ENCODE assay signal across 14 cellular contexts in the genomic region with DNA sequence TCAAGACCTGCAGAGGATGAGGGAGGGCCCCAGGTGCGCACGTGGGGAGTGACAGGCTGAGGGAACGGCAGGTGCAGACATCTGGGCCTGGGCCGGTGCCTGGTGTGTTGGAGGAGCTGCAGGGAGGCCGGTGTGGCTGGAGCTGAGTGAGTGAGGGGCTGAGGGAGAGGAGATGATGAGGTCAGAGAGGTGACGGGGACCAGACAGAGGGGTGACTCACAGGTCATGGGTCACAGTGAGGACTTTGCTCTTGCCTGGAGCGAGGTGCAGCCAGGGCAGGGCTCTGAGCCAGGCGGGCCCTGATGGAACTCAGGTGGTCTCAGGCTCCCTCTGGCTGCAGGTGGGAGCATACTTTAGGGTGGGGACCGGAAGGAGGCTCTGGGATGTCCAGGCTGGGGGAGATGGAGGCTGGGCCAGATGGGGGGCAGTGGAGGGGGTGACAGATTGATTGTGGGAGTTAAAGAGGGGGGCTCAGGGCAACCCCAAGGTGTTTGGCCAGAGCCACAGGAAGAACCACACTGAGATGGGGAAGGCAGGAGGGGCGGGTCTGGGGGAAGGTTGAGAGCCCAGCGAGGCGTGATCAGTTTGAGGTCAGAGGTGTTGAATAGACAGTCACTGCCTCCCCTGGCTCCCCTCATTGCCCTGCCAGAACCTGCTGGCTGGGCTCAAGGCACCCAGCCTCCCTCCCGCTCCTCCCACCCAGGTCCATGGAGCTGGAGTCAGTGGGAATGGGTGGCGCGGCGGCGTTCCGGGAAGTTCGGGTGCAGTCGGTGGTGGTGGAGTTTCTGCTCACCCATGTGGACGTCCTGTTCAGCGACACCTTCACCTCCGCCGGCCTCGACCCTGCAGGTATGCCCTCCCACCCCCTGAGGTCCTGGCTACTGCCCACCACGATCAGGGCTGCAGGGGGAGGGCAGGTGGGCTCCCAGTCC. TPM values are rescaled to one million over a fixed set of nuclear protein-coding genes. Genes with fewer than 3 reads are reported as not detected.
DNase-seq lines count a peak whose midpoint lies in the region; ATAC-seq lines count a peak whose summit lies in the region.
"Had no signal": no experiment of that assay in that cellular context is flagged by ENCODE, and none has a peak within 500 bp of the region (broad histone marks: within the 10 kb centered on the region; RNA-seq: fewer than 3 reads in every experiment).

No MANE protein-coding gene starts in this region.

- peak overlapping the region; percentile 37 for H2BK15ac ChIP-seq in neuronal stem cell (ENCODE audit: low read length)

- no peak overlapping the region for H3K4ac ChIP-seq in neuronal stem cell (ENCODE audit: low read length)

- H2BK120ac ChIP-seq in neuronal stem cell (ENCODE audit: low read depth, low read length) = no peak overlapping the region

- H2AK5ac ChIP-seq in neuronal stem cell (ENCODE audit: low read depth, low read length) = peak overlapping the region; percentile 88

- DNase-seq in activated CD4-positive, alpha-beta T cell treated with anti-CD3 and anti-CD28 coated beads for 36 hours = no peak
- no peak for DNase-seq in activated CD4-positive, alpha-beta T cell treated with anti-CD3 and anti-CD28 coated beads, Interleukin-2, amount 10 ng/mL, durations not matched to agents 7 days and 5 days
- DNase-seq in neuronal stem cell (ENCODE audit: low spot score) = no peak
- DNase-seq: anterior cingulate cortex; cortex of kidney; midbrain; NCI-H1105; NCI-H446 treated with DMSO at 0.1 percent for 48 hours; stimulated activated CD4-positive, alpha-beta T cell treated with anti-CD3 and anti-CD28 coated beads, Interleukin-15, amount 100 ng/mL, for 24 hours; stimulated activated CD8-positive, alpha-beta memory T cell treated with anti-CD3 and anti-CD28 coated beads, Interleukin-4, amount 100 ng/mL, for 48 hours; upper lobe of right lung had no signal

- H3K9me3 Mint-ChIP-seq in activated CD4-positive, alpha-beta T cell treated with anti-CD3 and anti-CD28 coated beads for 36 hours (ENCODE audit: low read depth) = no peaks in the 10 kb centered on the region
- H3K9me3 Mint-ChIP-seq in activated CD4-positive, alpha-beta T cell treated with anti-CD3 and anti-CD28 coated beads, Interleukin-2, amount 10 ng/mL, durations not matched to agents 7 days and 5 days = no peaks in the 10 kb centered on the region

- H3K18ac ChIP-seq in neuronal stem cell (ENCODE audit: low read length) = peak overlapping the region; percentile 38

- H3K27me3 ChIP-seq in neuronal stem cell (ENCODE audit: control insufficient read depth in 3 of 3, insufficient read depth in 3 of 3, low read depth in 1 of 3, low read length in 3 of 3) = no peaks in the 10 kb centered on the region
- H3K27me3 ChIP-seq: upper lobe of right lung had no signal

- peaks cover 5% of the 10 kb centered on the region for H3K36me3 Mint-ChIP-seq in activated CD4-positive, alpha-beta T cell treated with anti-CD3 and anti-CD28 coated beads for 36 hours (ENCODE audit: low read depth)
- H3K36me3 Mint-ChIP-seq in activated CD4-positive, alpha-beta T cell treated with anti-CD3 and anti-CD28 coated beads, Interleukin-2, amount 10 ng/mL, durations not matched to agents 7 days and 5 days (ENCODE audit: low read depth) = peaks cover 23% of the 10 kb centered on the region

- H3K36me3 ChIP-seq in neuronal stem cell (replicated peaks in 1 of 2; ENCODE audit: control insufficient read depth in 2 of 2, insufficient read depth in 2 of 2, low read length in 2 of 2) = peaks cover 24 to 81% of the 10 kb centered on the region in 2 donors
- H3K36me3 ChIP-seq: upper lobe of right lung had no signal

- POLR2A ChIA-PET in activated CD4-positive, alpha-beta T cell treated with anti-CD3 and anti-CD28 coated beads for 36 hours (lab: Charles Lee) = no interaction called here
- POLR2A ChIA-PET in activated CD4-positive, alpha-beta T cell treated with anti-CD3 and anti-CD28 coated beads, Interleukin-2, amount 10 ng/mL, durations not matched to agents 7 days and 5 days (lab: Charles Lee) = no interaction called here

- no peak overlapping the region for H3K14ac ChIP-seq in neuronal stem cell (ENCODE audit: low read length)

- no CpG with 5 or more reads among the region's 26 CpGs for WGBS in neuronal stem cell (ENCODE audit: extremely low coverage in 2 of 2, insufficient read length in 2 of 2, insufficient replicate concordance in 1 of 2), 2 donors

- H2BK12ac ChIP-seq in neuronal stem cell (ENCODE audit: low read length) = peak overlapping the region; percentile 6

- no peak overlapping the region for H4K8ac ChIP-seq in neuronal stem cell (ENCODE audit: low read depth, low read length)

- peak overlapping the region; percentile 89 for H3K23ac ChIP-seq in neuronal stem cell (ENCODE audit: low read depth, low read length, poor library complexity)

- CTCF ChIA-PET in activated CD4-positive, alpha-beta T cell treated with anti-CD3 and anti-CD28 coated beads for 36 hours (lab: Charles Lee) = no interaction called here
- CTCF ChIA-PET in activated CD4-positive, alpha-beta T cell treated with anti-CD3 and anti-CD28 coated beads, Interleukin-2, amount 10 ng/mL, durations not matched to agents 7 days and 5 days (lab: Charles Lee) = no interaction called here

- no peak overlapping the region for H3K27ac ChIP-seq in neuronal stem cell (replicated peaks; ENCODE audit: low read length)
- H3K27ac ChIP-seq: upper lobe of right lung had no signal

- no peak overlapping the region for H3K4me3 ChIP-seq in neuronal stem cell (ENCODE audit: low read length in 2 of 2)
- H3K4me3 ChIP-seq: upper lobe of right lung had no signal

- peak overlapping the region; percentile 40 for H3K4me2 ChIP-seq in neuronal stem cell (ENCODE audit: insufficient read depth, low read length, poor library complexity, severe bottlenecking)

- no peak overlapping the region for H3K27ac Mint-ChIP-seq in activated CD4-positive, alpha-beta T cell treated with anti-CD3 and anti-CD28 coated beads for 36 hours
- no peak overlapping the region for H3K27ac Mint-ChIP-seq in activated CD4-positive, alpha-beta T cell treated with anti-CD3 and anti-CD28 coated beads, Interleukin-2, amount 10 ng/mL, durations not matched to agents 7 days and 5 days
- H3K27ac Mint-ChIP-seq: progenitor cell of endocrine pancreas had no signal

- H3K4me1 ChIP-seq in neuronal stem cell (ENCODE audit: control insufficient read depth in 2 of 2, insufficient read depth in 1 of 2, low read depth in 1 of 2, low read length in 2 of 2) = peaks cover 0 to 11% of the 10 kb centered on the region in 2 donors
- H3K4me1 ChIP-seq: upper lobe of right lung had no signal

- H2BK5ac ChIP-seq in neuronal stem cell (ENCODE audit: low read length) = peak overlapping the region; percentile 24

- intact Hi-C loops in activated CD4-positive, alpha-beta T cell treated with anti-CD3 and anti-CD28 coated beads for 36 hours (cut with DNase I, micrococcal nuclease) = no loop called here

- peak; percentile 16 for ATAC-seq in activated CD4-positive, alpha-beta T cell treated with anti-CD3 and anti-CD28 coated beads for 36 hours
- no peak for ATAC-seq in HG02938 (IDR thresholded peaks at IDR 0.05; ENCODE audit: unreplicated experiment)
- ATAC-seq: upper lobe of right lung had no signal

- H3K9me3 ChIP-seq in neuronal stem cell (replicated peaks in 1 of 2; ENCODE audit: control insufficient read depth in 2 of 2, insufficient read depth in 1 of 2, low read depth in 1 of 2, low read length in 2 of 2) = no peaks in the 10 kb centered on the region
- H3K9me3 ChIP-seq: upper lobe of right lung had no signal

- peak overlapping the region; percentile 83 for H3K9ac ChIP-seq in neuronal stem cell (ENCODE audit: low read depth, low read length, poor library complexity)

- H3K79me1 ChIP-seq in neuronal stem cell (ENCODE audit: low read depth, low read length) = no peaks in the 10 kb centered on the region

- H3K27me3 Mint-ChIP-seq in activated CD4-positive, alpha-beta T cell treated with anti-CD3 and anti-CD28 coated beads for 36 hours = no peaks in the 10 kb centered on the region
- H3K27me3 Mint-ChIP-seq in activated CD4-positive, alpha-beta T cell treated with anti-CD3 and anti-CD28 coated beads, Interleukin-2, amount 10 ng/mL, durations not matched to agents 7 days and 5 days = no peaks in the 10 kb centered on the region

- H3K4me1 Mint-ChIP-seq in activated CD4-positive, alpha-beta T cell treated with anti-CD3 and anti-CD28 coated beads for 36 hours = no peaks in the 10 kb centered on the region
- H3K4me1 Mint-ChIP-seq in activated CD4-positive, alpha-beta T cell treated with anti-CD3 and anti-CD28 coated beads, Interleukin-2, amount 10 ng/mL, durations not matched to agents 7 days and 5 days = peaks cover 3% of the 10 kb centered on the region

- H4K91ac ChIP-seq in neuronal stem cell (ENCODE audit: low read depth, low read length, poor library complexity) = no peak overlapping the region

- H3K4me3 Mint-ChIP-seq in activated CD4-positive, alpha-beta T cell treated with anti-CD3 and anti-CD28 coated beads for 36 hours = no peak overlapping the region
- H3K4me3 Mint-ChIP-seq in activated CD4-positive, alpha-beta T cell treated with anti-CD3 and anti-CD28 coated beads, Interleukin-2, amount 10 ng/mL, durations not matched to agents 7 days and 5 days = no peak overlapping the region

- no peak overlapping the region for H2AFZ ChIP-seq in neuronal stem cell (ENCODE audit: low read length)

RNA-seq across cellular contexts. Expression of a gene that starts 8.4 kb away (rescaled TPM):
- 10 to 100 TPM; 27.8 to 35.2 TPM for total RNA-seq in activated CD4-positive, alpha-beta T cell treated with anti-CD3 and anti-CD28 coated beads for 36 hours
- 100 to 1,000 TPM in 1 of 2 experiments, 10 to 100 TPM in 1; 91.3 to 101 TPM for total RNA-seq in activated CD4-positive, alpha-beta T cell treated with anti-CD3 and anti-CD28 coated beads, Interleukin-2, amount 10 ng/mL, durations not matched to agents 7 days and 5 days
- 36.2 TPM for polyA plus RNA-seq in neuronal stem cell (2013, experiment 1 of 2)
- polyA plus RNA-seq in neuronal stem cell (2013, experiment 2 of 2) = 37.5 TPM

RNA-seq across cellular contexts. Expression of a gene that starts 25.8 kb away (rescaled TPM):
- 10 to 100 TPM; 39.8 to 62.8 TPM for total RNA-seq in activated CD4-positive, alpha-beta T cell treated with anti-CD3 and anti-CD28 coated beads for 36 hours
- total RNA-seq in activated CD4-positive, alpha-beta T cell treated with anti-CD3 and anti-CD28 coated beads, Interleukin-2, amount 10 ng/mL, durations not matched to agents 7 days and 5 days = 10 to 100 TPM; 53.7 to 59.1 TPM
- 36.6 TPM for polyA plus RNA-seq in neuronal stem cell (2013, experiment 1 of 2)
- 35.2 TPM for polyA plus RNA-seq in neuronal stem cell (2013, experiment 2 of 2)

RNA-seq across cellular contexts. Expression of a gene that starts 26.9 kb away (rescaled TPM):
- under 1 TPM; 0.53 to 0.93 TPM for total RNA-seq in activated CD4-positive, alpha-beta T cell treated with anti-CD3 and anti-CD28 coated beads for 36 hours
- under 1 TPM; 0.29 to 0.69 TPM for total RNA-seq in activated CD4-positive, alpha-beta T cell treated with anti-CD3 and anti-CD28 coated beads, Interleukin-2, amount 10 ng/mL, durations not matched to agents 7 days and 5 days
- polyA plus RNA-seq in neuronal stem cell (2013, experiment 1 of 2) = 2.6 TPM
- polyA plus RNA-seq in neuronal stem cell (2013, experiment 2 of 2) = 2.4 TPM
- total RNA-seq: progenitor cell of endocrine pancreas had no signal

RNA-seq across cellular contexts. Expression of a gene that starts 28.9 kb away (rescaled TPM):
- not detected for total RNA-seq in activated CD4-positive, alpha-beta T cell treated with anti-CD3 and anti-CD28 coated beads for 36 hours
- total RNA-seq in activated CD4-positive, alpha-beta T cell treated with anti-CD3 and anti-CD28 coated beads, Interleukin-2, amount 10 ng/mL, durations not matched to agents 7 days and 5 days = not detected
- polyA plus RNA-seq in neuronal stem cell (2013, experiment 1 of 2) = not detected
- polyA plus RNA-seq in neuronal stem cell (2013, experiment 2 of 2) = not detected
- total RNA-seq: A172, upper lobe of right lung had no signal

RNA-seq across cellular contexts. Expression of a gene that starts 35.4 kb away (rescaled TPM):
- 10 to 100 TPM in 1 of 2 experiments, 1 to 10 TPM in 1; 8.4 to 12.7 TPM for total RNA-seq in activated CD4-positive, alpha-beta T cell treated with anti-CD3 and anti-CD28 coated beads for 36 hours
- total RNA-seq in activated CD4-positive, alpha-beta T cell treated with anti-CD3 and anti-CD28 coated beads, Interleukin-2, amount 10 ng/mL, durations not matched to agents 7 days and 5 days = 10 to 100 TPM; 13.7 to 15.9 TPM
- polyA plus RNA-seq in neuronal stem cell (2013, experiment 1 of 2) = 5.9 TPM
- polyA plus RNA-seq in neuronal stem cell (2013, experiment 2 of 2) = 5.2 TPM
